ENCODE assay signal across 27 cellular contexts in genomic region chr10:131586958-131587357, GRCh38.
"Had no signal": no experiment of that assay in that cellular context is flagged by ENCODE, and none has a peak within 500 bp of the region (broad histone marks: within the 10 kb centered on the region; RNA-seq: fewer than 3 reads in every experiment).

No MANE protein-coding gene starts in this region.

- H3K79me2 ChIP-seq: parathyroid adenoma had no signal

- H3K9me3 Mint-ChIP-seq: natural killer cell treated with Interleukin-12 subunit alpha and Interleukin-12 subunit beta and Interleukin-15 and Interleukin-18, amount 100 ng/mL, for 72 hours; stimulated activated naive CD8-positive, alpha-beta T cell treated with anti-CD3 and anti-CD28 coated beads, Interleukin-15, Interleukin-2, amounts not matched to agents 100 ng/mL and 50 ng/mL, for 24 hours had no signal

- H3K36me3 Mint-ChIP-seq: natural killer cell treated with Interleukin-12 subunit alpha and Interleukin-12 subunit beta and Interleukin-15 and Interleukin-18, amount 100 ng/mL, for 72 hours; stimulated activated effector memory CD8-positive, alpha-beta T cell treated with anti-CD3 and anti-CD28 coated beads, Interleukin-12 subunit alpha, Interleukin-12 subunit beta, amount 100 ng/mL, for 72 hours; stimulated activated naive B cell treated with anti-CD40 and anti-IgM and Interleukin-4, amounts not matched to agents 10 μg/mL and 1 μg/mL and 100 μg/mL, for 72 hours had no signal

- H2AFZ ChIP-seq: parathyroid adenoma had no signal

- H3K27ac ChIP-seq: ovary, parathyroid adenoma, psoas muscle, right lobe of liver, sigmoid colon, stomach, thoracic aorta, thyroid gland, tibial nerve, upper lobe of left lung, vagina had no signal

- H3K27me3 ChIP-seq: ovary, right lobe of liver, sigmoid colon, stomach, thyroid gland, tibial nerve, upper lobe of left lung, vagina had no signal

- H3K4me3 Mint-ChIP-seq: natural killer cell treated with Interleukin-12 subunit alpha and Interleukin-12 subunit beta and Interleukin-15 and Interleukin-18, amount 100 ng/mL, for 72 hours; nephron progenitor cell; neural crest cell; stimulated activated effector memory CD8-positive, alpha-beta T cell treated with anti-CD3 and anti-CD28 coated beads, Interleukin-12 subunit alpha, Interleukin-12 subunit beta, amount 100 ng/mL, for 72 hours; stimulated activated naive B cell treated with anti-CD40 and anti-IgM and Interleukin-4, amounts not matched to agents 10 μg/mL and 1 μg/mL and 100 μg/mL, for 72 hours; stimulated activated naive CD8-positive, alpha-beta T cell treated with anti-CD3 and anti-CD28 coated beads, Interleukin-15, Interleukin-2, amounts not matched to agents 100 ng/mL and 50 ng/mL, for 24 hours had no signal

- H3K4me3 ChIP-seq: ovary, psoas muscle, right lobe of liver, sigmoid colon, stomach, thoracic aorta, thyroid gland, tibial nerve, upper lobe of left lung, vagina had no signal

- ATAC-seq: natural killer cell treated with Interleukin-12 subunit alpha and Interleukin-12 subunit beta and Interleukin-15 and Interleukin-18, amount 100 ng/mL, for 72 hours; psoas muscle; right cardiac atrium; stimulated activated effector memory CD8-positive, alpha-beta T cell treated with anti-CD3 and anti-CD28 coated beads, Interleukin-12 subunit alpha, Interleukin-12 subunit beta, amount 100 ng/mL, for 72 hours; stimulated activated naive B cell treated with anti-CD40 and anti-IgM and Interleukin-4, amounts not matched to agents 10 μg/mL and 1 μg/mL and 100 μg/mL, for 72 hours had no signal

- H3K4me1 ChIP-seq: parathyroid adenoma, psoas muscle, right lobe of liver, sigmoid colon, stomach, thyroid gland, tibial nerve, upper lobe of left lung, vagina had no signal

- H3K9ac ChIP-seq: parathyroid adenoma had no signal

- H3K36me3 ChIP-seq: ovary, right lobe of liver, sigmoid colon, stomach, thoracic aorta, thyroid gland, tibial nerve, upper lobe of left lung, vagina had no signal

- H3K4me1 Mint-ChIP-seq: neural crest cell; stimulated activated effector memory CD8-positive, alpha-beta T cell treated with anti-CD3 and anti-CD28 coated beads, Interleukin-12 subunit alpha, Interleukin-12 subunit beta, amount 100 ng/mL, for 72 hours had no signal

- H3K27ac Mint-ChIP-seq: natural killer cell treated with Interleukin-12 subunit alpha and Interleukin-12 subunit beta and Interleukin-15 and Interleukin-18, amount 100 ng/mL, for 72 hours; progenitor cell of endocrine pancreas; stimulated activated effector memory CD8-positive, alpha-beta T cell treated with anti-CD3 and anti-CD28 coated beads, Interleukin-12 subunit alpha, Interleukin-12 subunit beta, amount 100 ng/mL, for 72 hours; stimulated activated naive B cell treated with anti-CD40 and anti-IgM and Interleukin-4, amounts not matched to agents 10 μg/mL and 1 μg/mL and 100 μg/mL, for 72 hours; stimulated activated naive CD8-positive, alpha-beta T cell treated with anti-CD3 and anti-CD28 coated beads, Interleukin-15, Interleukin-2, amounts not matched to agents 100 ng/mL and 50 ng/mL, for 24 hours had no signal

- H3K27me3 Mint-ChIP-seq: progenitor cell of endocrine pancreas; stimulated activated naive CD8-positive, alpha-beta T cell treated with anti-CD3 and anti-CD28 coated beads, Interleukin-15, Interleukin-2, amounts not matched to agents 100 ng/mL and 50 ng/mL, for 24 hours had no signal

- H3K9me3 ChIP-seq: ovary, psoas muscle, right lobe of liver, sigmoid colon, thoracic aorta, thyroid gland, upper lobe of left lung, vagina had no signal

- DNase-seq: nephron progenitor cell; occipital lobe; ovary; psoas muscle; right cardiac atrium; sigmoid colon; small intestine; stimulated activated CD4-positive, alpha-beta T cell treated with anti-CD3 and anti-CD28 coated beads, Interleukin-15, amount 100 ng/mL, for 24 hours; stimulated activated CD4-positive, alpha-beta T cell treated with anti-CD3 and anti-CD28 coated beads, Interleukin-2, amount 100 ng/mL, for 24 hours; stimulated activated CD4-positive, alpha-beta T cell treated with anti-CD3 and anti-CD28 coated beads, Interleukin-2, amount 100 ng/mL, for 48 hours; stimulated activated CD4-positive, alpha-beta T cell treated with anti-CD3 and anti-CD28 coated beads, Interleukin-4, amount 100 ng/mL, for 24 hours; stimulated activated naive B cell treated with anti-CD40 and anti-IgM and Interleukin-4, amounts not matched to agents 10 μg/mL and 1 μg/mL and 100 μg/mL, for 72 hours; stimulated activated naive CD4-positive, alpha-beta T cell treated with Interleukin-2 at 50 U/mL for 16 hours; stomach; thyroid gland; trophoblast cell; upper lobe of left lung had no signal
